In genomic region chr4:77009511-77010120, GRCh38 we compare ENCODE assay signal across 2 cellular contexts.
TF ChIP-seq lines count a peak whose summit lies in the region.

No MANE protein-coding gene starts in this region.

TF ChIP-seq in GM23338, 12 proteins besides CTCF, POLR2A, EP300 and RAD21 (continued from another document):
- TF ChIP-seq ZNF462 (CRISPR knock-in tag; IDR thresholded peaks at IDR 0.05) (no peak), REST (IDR thresholded peaks at IDR 0.05; ENCODE audit: unreplicated experiment) (no peak), EZH2phosphoT487 (IDR thresholded peaks at IDR 0.05; ENCODE audit: unreplicated experiment) (no peak), POLR2AphosphoS5 (IDR thresholded peaks at IDR 0.05; ENCODE audit: low read depth) (no peak), ETS1 (IDR thresholded peaks at IDR 0.05) (no peak)

TF ChIP-seq in WTC11, 78 proteins besides CTCF, POLR2A, EP300 and RAD21 (continued from another document):
- no peak for TF ChIP-seq STAT6 (CRISPR knock-in tag; conservative IDR thresholded peaks at IDR 0.05; ENCODE audit: low read depth)
- no peak for TF ChIP-seq ZBTB43 (CRISPR knock-in tag; IDR thresholded peaks at IDR 0.05)
- no peak for TF ChIP-seq SOX15 (CRISPR knock-in tag; IDR thresholded peaks at IDR 0.05)
